Comparison of ENCODE assay signal across 26 cellular contexts in the genomic region with DNA sequence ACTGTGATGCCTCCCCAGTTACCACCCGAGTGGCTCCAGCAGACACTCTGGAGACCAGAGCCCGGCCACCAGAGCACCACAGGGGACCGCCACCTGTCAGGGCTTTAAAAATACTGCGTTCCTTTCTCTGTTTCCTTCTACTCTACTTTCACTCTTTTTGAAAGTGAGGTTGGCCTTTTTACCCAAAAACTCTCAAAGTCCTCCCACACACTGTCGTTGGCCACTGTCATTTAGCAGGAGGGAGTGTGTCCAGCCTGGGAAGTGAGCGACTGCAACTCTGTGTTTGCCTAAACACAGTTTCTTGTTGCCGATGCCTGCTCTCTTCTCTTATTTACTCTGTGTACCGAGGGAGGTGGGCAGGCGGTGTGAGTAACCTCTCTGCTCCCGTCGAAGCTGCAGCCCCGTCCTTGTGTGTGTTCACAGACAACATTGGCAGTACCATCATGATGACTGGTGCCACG.
DNase-seq lines count a peak whose midpoint lies in the region; ATAC-seq and TF ChIP-seq lines count a peak whose summit lies in the region.
"Had no signal": no experiment of that assay in that cellular context is flagged by ENCODE, and none has a peak within 500 bp of the region (broad histone marks: within the 10 kb centered on the region; RNA-seq: fewer than 3 reads in every experiment).

No MANE protein-coding gene starts in this region.

- H3K27ac ChIP-seq in smooth muscle cell (ENCODE audit: low read depth) = no peak overlapping the region
- H3K27ac ChIP-seq: 22Rv1, gastrocnemius medialis, hepatocyte, lower lobe of right lung, transverse colon had no signal

- DNase-seq in NCI-H1092 treated with DMSO at 0.1 percent for 48 hours (lab: John Stamatoyannopoulos, UW) (peak; percentile 27), NCI-H1092 (lab: John Stamatoyannopoulos, UW) (no peak), NB4 (ENCODE audit: low read depth) (peak; percentile 30), left lobe of liver (ENCODE audit: low spot score) (no peak), head of caudate nucleus (no peak), smooth muscle cell (lab: John Stamatoyannopoulos, UW; ENCODE audit: unreplicated experiment) (no peak)
- no peak for DNase-seq in activated T-cell treated with anti-CD3 and anti-CD28 coated beads, Interleukin-2, amount 50 U/mL, for 1 hour
- DNase-seq: activated CD4-positive, alpha-beta T cell treated with anti-CD3 and anti-CD28 coated beads for 4 hours; activated CD8-positive, alpha-beta T cell treated with anti-CD3 and anti-CD28 coated beads, Interleukin-2, amount 10 ng/mL, durations not matched to agents 7 days and 5 days; CD4-positive, CD25-positive, alpha-beta regulatory T cell; gastrocnemius medialis; kidney glomerular epithelial cell; lower lobe of right lung; naive thymus-derived CD8-positive, alpha-beta T cell; NCI-H1105 treated with DMSO at 0.1 percent for 48 hours; NCI-H2029; NK-92 treated with Interleukin-12 subunit alpha and Interleukin-12 subunit beta, amount 100 ng/mL, for 24 hours; occipital lobe; SHP77 treated with DMSO at 0.1 percent for 48 hours; stimulated activated CD4-positive, alpha-beta T cell treated with anti-CD3 and anti-CD28 coated beads, Interleukin-15, amount 100 ng/mL, for 24 hours; stimulated activated CD4-positive, alpha-beta T cell treated with anti-CD3 and anti-CD28 coated beads, Interleukin-4, amount 100 ng/mL, for 4 hours; transverse colon had no signal

- no peaks in the 10 kb centered on the region for H3F3A ChIP-seq in smooth muscle cell (ENCODE audit: low read depth)

- WGBS in smooth muscle cell (ENCODE audit: low lambda C conversion rate) = 87% methylated on average over 13 of the region's 13 CpGs

- no peaks in the 10 kb centered on the region for H4K20me1 ChIP-seq in smooth muscle cell (ENCODE audit: low read depth)

- H3K4me1 ChIP-seq in smooth muscle cell (ENCODE audit: low read depth) = no peaks in the 10 kb centered on the region
- H3K4me1 ChIP-seq: gastrocnemius medialis, lower lobe of right lung, transverse colon had no signal

- no peaks in the 10 kb centered on the region for H3K79me2 ChIP-seq in smooth muscle cell (ENCODE audit: low read depth)
- H3K79me2 ChIP-seq: hepatocyte had no signal

- H2AFZ ChIP-seq in smooth muscle cell (ENCODE audit: low read depth) = no peak overlapping the region
- H2AFZ ChIP-seq: hepatocyte had no signal

- H3K27me3 ChIP-seq in smooth muscle cell (ENCODE audit: low read depth) = no peaks in the 10 kb centered on the region
- H3K27me3 ChIP-seq: hepatocyte had no signal

- TF ChIP-seq CTCF in NB4 (IDR thresholded peaks at IDR 0.05; ENCODE audit: low read depth, low read length) = no peak
- TF ChIP-seq CTCF in smooth muscle cell (IDR thresholded peaks at IDR 0.05; ENCODE audit: borderline replicate concordance, insufficient read depth, poor library complexity, severe bottlenecking) = no peak

- no peaks in the 10 kb centered on the region for H3K9me3 ChIP-seq in smooth muscle cell (replicated peaks; ENCODE audit: low read depth)
- H3K9me3 ChIP-seq: gastrocnemius medialis, lower lobe of right lung, transverse colon had no signal

- intact Hi-C loops in head of caudate nucleus (cut with DNase I) = no loop called here

- ATAC-seq in left lobe of liver (peak; percentile 74), GM21619 (IDR thresholded peaks at IDR 0.05; ENCODE audit: unreplicated experiment) (no peak)
- ATAC-seq: activated CD8-positive, alpha-beta T cell treated with anti-CD3 and anti-CD28 coated beads, Interleukin-2, amount 10 ng/mL, durations not matched to agents 7 days and 5 days; gastrocnemius medialis; HCT116; lower lobe of right lung; naive thymus-derived CD8-positive, alpha-beta T cell had no signal

- TF ChIP-seq POLR2A in NB4 (IDR thresholded peaks at IDR 0.05; ENCODE audit: extremely low read depth, insufficient read length) = no peak

- H3K9ac ChIP-seq in smooth muscle cell (ENCODE audit: low read depth) = no peak overlapping the region

- no peak overlapping the region for H3K4me2 ChIP-seq in smooth muscle cell
- H3K4me2 ChIP-seq: hepatocyte had no signal

- H3K4me3 ChIP-seq in NB4 (ENCODE audit: low read depth, low read length) = no peak overlapping the region
- no peak overlapping the region for H3K4me3 ChIP-seq in smooth muscle cell
- H3K4me3 ChIP-seq: gastrocnemius medialis, hepatocyte, lower lobe of right lung, transverse colon had no signal

- H3K36me3 ChIP-seq in smooth muscle cell (ENCODE audit: low read depth) = no peaks in the 10 kb centered on the region
- H3K36me3 ChIP-seq: gastrocnemius medialis, lower lobe of right lung, transverse colon had no signal

Comparison
In these comparisons a context has a peak if more than half of its experiments do, and no peak if none do; other contexts are left out.
1. DNase-seq: peak in NCI-H1092 treated with DMSO at 0.1 percent for 48 hours (single experiment) and NB4 (single experiment); none in NCI-H1092 (single experiment), left lobe of liver (single experiment), activated T-cell treated with anti-CD3 and anti-CD28 coated beads, Interleukin-2, amount 50 U/mL, for 1 hour (single experiment), head of caudate nucleus (0 of 42) and smooth muscle cell (single experiment).